Comparison of ENCODE assay signal across 9 cellular contexts in genomic region chr2:102753563-102754159, GRCh38. TPM values are rescaled to one million over a fixed set of nuclear protein-coding genes. Genes with fewer than 3 reads are reported as not detected.
DNase-seq lines count a peak whose midpoint lies in the region; ATAC-seq, FAIRE-seq and TF ChIP-seq lines count a peak whose summit lies in the region.
"Had no signal": no experiment of that assay in that cellular context is flagged by ENCODE, and none has a peak within 500 bp of the region (broad histone marks: within the 10 kb centered on the region; RNA-seq: fewer than 3 reads in every experiment).

No MANE protein-coding gene starts in this region.

- peak; percentile 68 for DNase-seq in activated effector memory CD4-positive, alpha-beta T cell treated with anti-CD3 and anti-CD28 coated beads, Interleukin-2, amount 50 U/mL, for 16 hours
- no peak for DNase-seq in activated effector memory CD4-positive, alpha-beta T cell treated with Interleukin-2 at 50 U/mL for 16 hours
- DNase-seq in NCI-H460 (ENCODE audit: extremely low read depth, low read depth) = peak; percentile 57
- DNase-seq in astrocyte (ENCODE audit: low read depth) = peak; percentile 38
- peak; percentile 39 for DNase-seq in iPS-NIHi11 (ENCODE audit: low spot score)
- DNase-seq in stimulated activated naive CD8-positive, alpha-beta T cell treated with anti-CD3 and anti-CD28 coated beads, Interleukin-15, amount 100 ng/mL, for 72 hours = no peak
- DNase-seq in effector CD8-positive, alpha-beta T cell (lab: John Stamatoyannopoulos, UW) = no peak

- H3K9ac ChIP-seq in astrocyte (ENCODE audit: low read length) = no peak overlapping the region

- no peaks in the 10 kb centered on the region for H3K36me3 Mint-ChIP-seq in astrocyte (ENCODE audit: low read depth, unreplicated experiment)

- peak; percentile 57 for ATAC-seq in HG02798 (IDR thresholded peaks at IDR 0.05; ENCODE audit: poor library complexity, unreplicated experiment)
- peak; percentile 35 for ATAC-seq in stimulated activated naive CD8-positive, alpha-beta T cell treated with anti-CD3 and anti-CD28 coated beads, Interleukin-15, amount 100 ng/mL, for 72 hours

- no peak overlapping the region for H3K4me3 Mint-ChIP-seq in astrocyte (ENCODE audit: unreplicated experiment)
- H3K4me3 Mint-ChIP-seq in stimulated activated naive CD8-positive, alpha-beta T cell treated with anti-CD3 and anti-CD28 coated beads, Interleukin-15, amount 100 ng/mL, for 72 hours = no peak overlapping the region
- H3K4me3 Mint-ChIP-seq: dendritic cell treated with granulocyte-macrophage colony-stimulating factor and Interleukin-4, amounts not matched to agents 40 ng/mL and 50 ng/mL, for 4 days had no signal

- no peaks in the 10 kb centered on the region for H3K4me1 ChIP-seq in astrocyte (ENCODE audit: insufficient read depth, low read length)

- H3K27ac ChIP-seq in astrocyte (ENCODE audit: low read depth, low read length) = no peak overlapping the region

- H3K4me3 ChIP-seq in astrocyte (ENCODE audit: insufficient read depth, low read depth, low read length) = no peak overlapping the region

- H3K9me3 Mint-ChIP-seq in astrocyte (ENCODE audit: unreplicated experiment) = no peaks in the 10 kb centered on the region
- H3K9me3 Mint-ChIP-seq in stimulated activated naive CD8-positive, alpha-beta T cell treated with anti-CD3 and anti-CD28 coated beads, Interleukin-15, amount 100 ng/mL, for 72 hours = no peaks in the 10 kb centered on the region

- H3K36me3 ChIP-seq in astrocyte (ENCODE audit: insufficient read depth, low read length) = no peaks in the 10 kb centered on the region

- H4K20me1 ChIP-seq in astrocyte (ENCODE audit: insufficient read depth, low read length) = no peaks in the 10 kb centered on the region

- no peak overlapping the region for H3K27ac Mint-ChIP-seq in astrocyte (ENCODE audit: unreplicated experiment)
- no peak overlapping the region for H3K27ac Mint-ChIP-seq in stimulated activated naive CD8-positive, alpha-beta T cell treated with anti-CD3 and anti-CD28 coated beads, Interleukin-15, amount 100 ng/mL, for 72 hours
- H3K27ac Mint-ChIP-seq: dendritic cell treated with granulocyte-macrophage colony-stimulating factor and Interleukin-4, amounts not matched to agents 40 ng/mL and 50 ng/mL, for 4 days had no signal

- no peaks in the 10 kb centered on the region for H3K27me3 Mint-ChIP-seq in astrocyte (ENCODE audit: low read depth, unreplicated experiment)
- H3K27me3 Mint-ChIP-seq in stimulated activated naive CD8-positive, alpha-beta T cell treated with anti-CD3 and anti-CD28 coated beads, Interleukin-15, amount 100 ng/mL, for 72 hours = no peaks in the 10 kb centered on the region
- H3K27me3 Mint-ChIP-seq: dendritic cell treated with granulocyte-macrophage colony-stimulating factor and Interleukin-4, amounts not matched to agents 40 ng/mL and 50 ng/mL, for 4 days had no signal

- peak; percentile 88 for TF ChIP-seq CTCF in astrocyte (IDR thresholded peaks at IDR 0.05; ENCODE audit: insufficient read depth, low read depth, low read length)

- no peaks in the 10 kb centered on the region for H3K79me2 ChIP-seq in astrocyte (ENCODE audit: insufficient read depth, low read length)

- H3K4me1 Mint-ChIP-seq in astrocyte (ENCODE audit: low read depth, unreplicated experiment) = no peaks in the 10 kb centered on the region
- peaks cover 5% of the 10 kb centered on the region for H3K4me1 Mint-ChIP-seq in stimulated activated naive CD8-positive, alpha-beta T cell treated with anti-CD3 and anti-CD28 coated beads, Interleukin-15, amount 100 ng/mL, for 72 hours

- H2AFZ ChIP-seq in astrocyte (ENCODE audit: low read depth, low read length) = no peak overlapping the region

- no peak overlapping the region for H3K4me2 ChIP-seq in astrocyte (ENCODE audit: low read length)

- no peaks in the 10 kb centered on the region for H3K27me3 ChIP-seq in astrocyte (ENCODE audit: insufficient read depth, low read length)

- no peaks in the 10 kb centered on the region for H3K9me3 ChIP-seq in astrocyte (ENCODE audit: insufficient read depth, low read depth, low read length)

- FAIRE-seq in astrocyte (lab: Jason Lieb, UNC) = peak; percentile 9

RNA-seq across cellular contexts. Expression of gene TMEM182, which starts 8.2 kb away (rescaled TPM):
- total RNA-seq in NCI-H460 (2014; rRNA removed; shearing (Covaris generic)) = 6.9 and 9.1 TPM in 2 replicates
- polyA plus RNA-seq in NCI-H460 (2014; cell fraction: nucleus; rRNA removed) = 2.7 and 2.9 TPM in 2 replicates
- 5.8 and 7.5 TPM in 2 replicates for total RNA-seq in astrocyte

Comparison
In these comparisons a context has a peak if more than half of its experiments do, and no peak if none do; other contexts are left out.
1. DNase-seq: peak in activated effector memory CD4-positive, alpha-beta T cell treated with anti-CD3 and anti-CD28 coated beads, Interleukin-2, amount 50 U/mL, for 16 hours (single experiment), NCI-H460 (single experiment), astrocyte (single experiment) and iPS-NIHi11 (single experiment); none in activated effector memory CD4-positive, alpha-beta T cell treated with Interleukin-2 at 50 U/mL for 16 hours (single experiment), stimulated activated naive CD8-positive, alpha-beta T cell treated with anti-CD3 and anti-CD28 coated beads, Interleukin-15, amount 100 ng/mL, for 72 hours (0 of 2) and effector CD8-positive, alpha-beta T cell (single experiment).